ENCODE assay signal across 21 cellular contexts in genomic region chr3:171696805-171697204, GRCh38.
DNase-seq lines count a peak whose midpoint lies in the region; ATAC-seq, FAIRE-seq and TF ChIP-seq lines count a peak whose summit lies in the region.
"Had no signal": no experiment of that assay in that cellular context is flagged by ENCODE, and none has a peak within 500 bp of the region (broad histone marks: within the 10 kb centered on the region; RNA-seq: fewer than 3 reads in every experiment).

No MANE protein-coding gene starts in this region.

- no peak for TF ChIP-seq EP300 in GM12878 (IDR thresholded peaks at IDR 0.05; ENCODE audit: borderline replicate concordance in 1 of 2, control insufficient read depth in 1 of 2, low read depth in 2 of 2, low read length in 2 of 2)

- no peaks in the 10 kb centered on the region; a peak in 1 of 4 replicates for H3K27me3 ChIP-seq in GM12878 (replicated peaks in 1 of 2; ENCODE audit: control insufficient read depth in 2 of 2, insufficient read depth in 2 of 2, low read length in 1 of 2)
- no peaks in the 10 kb centered on the region for H3K27me3 ChIP-seq in right lobe of liver
- H3K27me3 ChIP-seq: BLaER1 treated with 17β-estradiol and CSF1 and Interleukin-3, amounts not matched to agents 10 nM and 100 nM had no signal

- TF ChIP-seq RAD21 in GM12878 (IDR thresholded peaks at IDR 0.05; ENCODE audit: insufficient read depth, low read depth, low read length) = no peak

- H2AFZ ChIP-seq in GM12878 (ENCODE audit: control insufficient read depth, low read depth, low read length) = no peak overlapping the region

- H4K20me1 ChIP-seq in GM12878 (ENCODE audit: control insufficient read depth, insufficient read depth) = no peaks in the 10 kb centered on the region
- H4K20me1 ChIP-seq: BLaER1 treated with 17β-estradiol and CSF1 and Interleukin-3, amounts not matched to agents 10 nM and 100 nM had no signal

- H3K79me2 ChIP-seq in GM12878 (ENCODE audit: control insufficient read depth, insufficient read depth, low read length) = no peaks in the 10 kb centered on the region

- H3K36me3 ChIP-seq in GM12878 (ENCODE audit: control insufficient read depth in 2 of 2, insufficient read depth in 2 of 2, low read length in 1 of 2) (no peaks in the 10 kb centered on the region), right lobe of liver (no peaks in the 10 kb centered on the region)

- no peak for DNase-seq in GM12878 (ENCODE audit: low read depth, low spot score)
- no peak for DNase-seq in left colon
- peak; percentile 42 to 85 (median 81) for DNase-seq in right lobe of liver
- DNase-seq in substantia nigra (lab: John Stamatoyannopoulos, UW) = no peak
- no peak for DNase-seq in central memory CD4-positive, alpha-beta T cell
- DNase-seq: 8988T; AML-193; Caco-2; Calu3; CD4-positive, alpha-beta T cell; CD8-positive, alpha-beta T cell; DMS79 treated with DMSO at 0.1 percent for 48 hours; GF-D8 had no signal

- RAD21 ChIA-PET in GM12878 (lab: Charles Lee; ENCODE audit: unreplicated experiment) = interaction anchor here (0.6 to 1.4 kb wide), 2 partner anchors 52 to 75 kb away, joined by 4 read pairs; no protein-coding TSS in a partner anchor

- TF ChIP-seq CTCF in GM12878 (IDR thresholded peaks at IDR 0.05 in 2 of 3, conservative IDR thresholded peaks at IDR 0.05 in 1 of 3; ENCODE audit: control insufficient read depth in 2 of 3, extremely low read depth in 1 of 3, insufficient read depth in 1 of 3, low read depth in 3 of 3, low read length in 3 of 3) (no peak), right lobe of liver (IDR thresholded peaks at IDR 0.05) (no peak)

- FAIRE-seq in GM12878 (lab: Jason Lieb, UNC) = peak; percentile 31
- FAIRE-seq: A204.1, D721Med, G401.6, GM12892, GM18507 had no signal

- H3K4me3 ChIP-seq in GM12878 (no peak overlapping the region), right lobe of liver (no peak overlapping the region)
- H3K4me3 ChIP-seq: BLaER1 treated with 17β-estradiol and CSF1 and Interleukin-3, amounts not matched to agents 10 nM and 100 nM had no signal

- 54% methylated on average over 6 of the region's 6 CpGs for WGBS in GM12878 (ENCODE audit: insufficient coverage, insufficient replicate concordance, low lambda C conversion rate, missing lambda C conversion rate)
- 34% methylated on average over 6 of the region's 6 CpGs for WGBS in right lobe of liver (ENCODE audit: insufficient coverage, low coverage, low lambda C conversion rate, missing lambda C conversion rate)

- TF ChIP-seq POLR2A in GM12878 (IDR thresholded peaks at IDR 0.05; ENCODE audit: low read depth, low read length) = no peak
- no peak for TF ChIP-seq POLR2A in right lobe of liver (IDR thresholded peaks at IDR 0.05)

- H3K4me1 ChIP-seq in GM12878 (ENCODE audit: control insufficient read depth, insufficient read depth, low read length) (no peaks in the 10 kb centered on the region), right lobe of liver (peaks cover 0 to 19% (median 0%) of the 10 kb centered on the region in 4 donors)
- H3K4me1 ChIP-seq: Caco-2 had no signal

- ATAC-seq in GM12878 (no peak), left colon (peak; percentile 67), right lobe of liver (peak; percentile 95 to 97 (median 96)), HG02970 (IDR thresholded peaks at IDR 0.05; ENCODE audit: low FRiP score, unreplicated experiment) (no peak)
- ATAC-seq: CD8-positive, alpha-beta T cell had no signal

- in situ Hi-C loops in GM12878 (cut with MboI) = no loop called here

- CTCF ChIA-PET in GM12878 (lab: Yijun Ruan, JAX) = interaction anchor here (0.9 to 3.4 kb wide), 4 partner anchors 8 to 75 kb away, joined by 3 to 16 read pairs (median 3); no protein-coding TSS in a partner anchor

- H3K9me3 ChIP-seq in GM12878 (replicated peaks; ENCODE audit: control insufficient read depth, insufficient read depth, low read length) = no peaks in the 10 kb centered on the region
- H3K9me3 ChIP-seq in right lobe of liver = no peaks in the 10 kb centered on the region
- H3K9me3 ChIP-seq: BLaER1 treated with 17β-estradiol and CSF1 and Interleukin-3, amounts not matched to agents 10 nM and 100 nM; Caco-2 had no signal

- H3K9ac ChIP-seq in GM12878 (ENCODE audit: control insufficient read depth, insufficient read depth, low read length) = no peak overlapping the region
- H3K9ac ChIP-seq: BLaER1 treated with 17β-estradiol and CSF1 and Interleukin-3, amounts not matched to agents 10 nM and 100 nM had no signal

- SMC1A ChIA-PET in GM12878 (lab: Charles Lee; ENCODE audit: uncharacterized antibody, unreplicated experiment) = interaction anchor here (0.6 to 2.4 kb wide), 13 partner anchors 9 to 153 kb away, joined by 3 to 8 read pairs (median 3); no protein-coding TSS in a partner anchor

- no TSS peak for BruUV-seq in GM12878 (replicated peaks; lab: Mats Ljungman, UMichigan)

- no peak overlapping the region for H3K4me2 ChIP-seq in GM12878 (ENCODE audit: control insufficient read depth, insufficient read depth)

- intact Hi-C loops in GM12878 (cut with micrococcal nuclease; ENCODE audit: unreplicated experiment) (no loop called here), left colon (cut with DNase I, micrococcal nuclease) (no loop called here), right lobe of liver (cut with DNase I) (no loop called here)

- POLR2A ChIA-PET in GM12878 (lab: Charles Lee) = interaction anchor here (0.6 to 0.7 kb wide), 2 partner anchors 88 to 761 kb away, joined by 5 to 6 read pairs; no protein-coding TSS in a partner anchor

- H3K27ac ChIP-seq in GM12878 (ENCODE audit: control insufficient read depth, insufficient read depth) = no peak overlapping the region
- H3K27ac ChIP-seq in right lobe of liver = peak overlapping the region in 1 of 3 donors; percentile 44
- H3K27ac ChIP-seq in substantia nigra (ENCODE audit: low read depth, low read length, poor library complexity, severe bottlenecking) = no peak overlapping the region
- H3K27ac ChIP-seq: BLaER1 treated with 17β-estradiol and CSF1 and Interleukin-3, amounts not matched to agents 10 nM and 100 nM; C4-2B had no signal

TF ChIP-seq in GM12878, 131 proteins besides CTCF, POLR2A, EP300 and RAD21:
- TF ChIP-seq PAX5 (IDR thresholded peaks at IDR 0.05; ENCODE audit: borderline replicate concordance, low read depth, low read length) = no peak
- TF ChIP-seq ZZZ3 (IDR thresholded peaks at IDR 0.05; ENCODE audit: control insufficient read depth, insufficient read length, low read depth) = no peak
- no peak for TF ChIP-seq RELA (IDR thresholded peaks at IDR 0.05; ENCODE audit: borderline replicate concordance, partially characterized antibody)
- no peak for TF ChIP-seq RUNX3 (IDR thresholded peaks at IDR 0.05; ENCODE audit: low read length)
- no peak for TF ChIP-seq HCFC1 (IDR thresholded peaks at IDR 0.05; ENCODE audit: low read length)
- no peak for TF ChIP-seq NR2F1 (conservative IDR thresholded peaks at IDR 0.05)
- TF ChIP-seq SPI1 (IDR thresholded peaks at IDR 0.05; ENCODE audit: borderline replicate concordance, insufficient read depth, low read depth, low read length) = no peak
- no peak for TF ChIP-seq CUX1 (IDR thresholded peaks at IDR 0.05; ENCODE audit: insufficient replicate concordance, low read depth, low read length)
- no peak for TF ChIP-seq CEBPB (IDR thresholded peaks at IDR 0.05; ENCODE audit: borderline replicate concordance in 1 of 2, low read depth in 2 of 2, low read length in 2 of 2)

Comparison
In these comparisons a context has a peak if more than half of its experiments do, and no peak if none do; other contexts are left out.
1. ATAC-seq: peak in left colon (single experiment) and right lobe of liver (4 of 4); none in GM12878 (single experiment) and HG02970 (single experiment).
2. DNase-seq: peak in right lobe of liver (3 of 3); none in GM12878 (single experiment), left colon (0 of 2), substantia nigra (0 of 49) and central memory CD4-positive, alpha-beta T cell (single experiment).